25 cellular contexts compared by ENCODE assay signal in genomic region chr5:179798144-179798770, GRCh38. TPM values are rescaled to one million over a fixed set of nuclear protein-coding genes. Genes with fewer than 3 reads are reported as not detected.
DNase-seq lines count a peak whose midpoint lies in the region; ATAC-seq, FAIRE-seq and TF ChIP-seq lines count a peak whose summit lies in the region.
"Had no signal": no experiment of that assay in that cellular context is flagged by ENCODE, and none has a peak within 500 bp of the region (broad histone marks: within the 10 kb centered on the region; RNA-seq: fewer than 3 reads in every experiment).

No MANE protein-coding gene starts in this region.

- CTCF ChIA-PET in HEK293 (lab: Yijun Ruan, JAX) (interaction anchor here (0.6 to 1.0 kb wide), 3 partner anchors 11 to 70 kb away, joined by 3 to 4 read pairs (median 3); no protein-coding TSS in a partner anchor), K562 (lab: Yijun Ruan, JAX; ENCODE audit: low intra/inter-chr PET ratio) (no interaction called here), HepG2 (lab: Yijun Ruan, JAX; ENCODE audit: low intra/inter-chr PET ratio, low total read pairs) (no interaction called here)

- no peak for DNase-seq in K562 (ENCODE audit: extremely low read depth in 1 of 4, low spot score in 3 of 4)
- DNase-seq in HepG2 (ENCODE audit: low spot score): no peak
- no peak for DNase-seq in uterus
- DNase-seq in LoVo (ENCODE audit: low spot score): no peak
- DNase-seq: AML-193; CD4-positive, alpha-beta T cell; H9; Kasumi-1; MV-4-11; NCI-H1105; NCI-H1436 treated with DMSO at 0.1 percent for 48 hours; NCI-H187 treated with DMSO at 0.1 percent for 48 hours; NCI-H2107; NCI-H524 treated with DMSO at 0.1 percent for 48 hours; NCI-H774 had no signal

- H3K9me3 ChIP-seq in HEK293 (ENCODE audit: control insufficient read depth, insufficient read depth, low read depth, low read length) (no peaks in the 10 kb centered on the region), K562 (replicated peaks; ENCODE audit: control insufficient read depth, insufficient read depth, low read depth, low read length) (no peaks in the 10 kb centered on the region), HepG2 (ENCODE audit: low read length) (no peaks in the 10 kb centered on the region), uterus (no peaks in the 10 kb centered on the region)
- H3K9me3 ChIP-seq: A549; BLaER1 treated with 17β-estradiol and CSF1 and Interleukin-3, amounts not matched to agents 10 nM and 100 nM; SJSA1 had no signal

- H3K4me1 ChIP-seq in HEK293 (ENCODE audit: control insufficient read depth, insufficient read depth, low read length) (peaks cover 5% of the 10 kb centered on the region), K562 (replicated peaks in 1 of 2; ENCODE audit: control insufficient read depth in 2 of 2, insufficient read depth in 2 of 2, low read length in 2 of 2) (peaks cover 3 to 62% of the 10 kb centered on the region in 2 experiments; a peak in 3 of 5 replicates), HepG2 (ENCODE audit: insufficient read depth, low read length) (peaks cover 42% of the 10 kb centered on the region), uterus (peaks cover 0 to 9% of the 10 kb centered on the region in 2 donors)

- BruUV-seq in K562 (replicated peaks; lab: Mats Ljungman, UMichigan) (no TSS peak), HepG2 (replicated peaks; lab: Mats Ljungman, UMichigan) (no TSS peak)

- WGBS in K562 (ENCODE audit: insufficient coverage, low coverage, missing lambda C conversion rate): 97% methylated on average over 22 of the region's 23 CpGs
- WGBS in HepG2 (ENCODE audit: low lambda C conversion rate): 95% methylated on average over 12 of the region's 23 CpGs

- H3K27me3 ChIP-seq in K562 (ENCODE audit: control insufficient read depth in 2 of 2, insufficient read depth in 2 of 2, low read length in 2 of 2) (no peaks in the 10 kb centered on the region), HepG2 (ENCODE audit: control insufficient read depth in 1 of 2, insufficient read depth in 2 of 2, low read length in 2 of 2) (no peaks in the 10 kb centered on the region), uterus (no peaks in the 10 kb centered on the region)
- H3K27me3 ChIP-seq: BLaER1 treated with 17β-estradiol and CSF1 and Interleukin-3, amounts not matched to agents 10 nM and 100 nM; SJSA1 had no signal

- TF ChIP-seq EP300 in K562 (IDR thresholded peaks at IDR 0.05; ENCODE audit: low read length): no peak
- TF ChIP-seq EP300 in HepG2 (IDR thresholded peaks at IDR 0.05; ENCODE audit: low read depth in 2 of 2, low read length in 2 of 2): no peak
- no peak for TF ChIP-seq EP300 in HepG2 (CRISPR knock-in tag; IDR thresholded peaks at IDR 0.05; ENCODE audit: borderline replicate concordance)

- H3K36me3 ChIP-seq in HEK293 (ENCODE audit: control insufficient read depth in 2 of 2, insufficient read depth in 1 of 2, low read length in 2 of 2) (peaks cover 0 to 59% of the 10 kb centered on the region in 2 experiments; a peak in 1 of 3 replicates), K562 (ENCODE audit: control insufficient read depth, insufficient read depth, low read length) (peaks cover 62% of the 10 kb centered on the region; the same call in 2 of the 3 replicates), HepG2 (replicated peaks in 1 of 2; ENCODE audit: control insufficient read depth in 1 of 2, insufficient read depth in 2 of 2, low read length in 2 of 2) (peaks cover 25 to 43% of the 10 kb centered on the region in 2 experiments; a peak in 4 of 5 replicates), uterus (no peaks in the 10 kb centered on the region)

- FAIRE-seq in K562 (lab: Jason Lieb, UNC) (no peak), HepG2 (lab: Jason Lieb, UNC) (no peak)
- FAIRE-seq: A549, D721Med, RCC 7860 had no signal

- H4K20me1 ChIP-seq in K562 (replicated peaks; ENCODE audit: control insufficient read depth, insufficient read depth, low read length) (no peaks in the 10 kb centered on the region), HepG2 (ENCODE audit: insufficient read depth, low read length) (peaks cover 17% of the 10 kb centered on the region; the same call in 1 of the 2 replicates)

- in situ Hi-C loops in K562 (cut with MboI): no loop called here
- in situ Hi-C loops in HepG2 (cut with HindIII; ENCODE audit: extremely low pct_ligation_motif_present, low pct_unique_long_range_greater_than_20kb): no loop called here

- TF ChIP-seq CTCF in HEK293 (tag by site-specific recombination; IDR thresholded peaks at IDR 0.05) (no peak), K562 (IDR thresholded peaks at IDR 0.05 in 2 of 3, conservative IDR thresholded peaks at IDR 0.05 in 1 of 3; ENCODE audit: insufficient read depth in 2 of 3, low read depth in 1 of 3, low read length in 3 of 3) (no peak), HepG2 (CRISPR knock-in tag; IDR thresholded peaks at IDR 0.05) (no peak), uterus (IDR thresholded peaks at IDR 0.05) (no peak)

- intact Hi-C loops in K562 (cut with micrococcal nuclease): no loop called here
- intact Hi-C loops in HepG2 (cut with micrococcal nuclease; ENCODE audit: unreplicated experiment): no loop called here
- intact Hi-C loops in uterus (cut with DNase I; ENCODE audit: low total_unique reads): no loop called here

- H3K9ac ChIP-seq in K562 (ENCODE audit: insufficient read depth in 1 of 2, low read depth in 2 of 2, low read length in 2 of 2): no peak overlapping the region; a peak in 1 of 4 replicates
- no peak overlapping the region for H3K9ac ChIP-seq in HepG2 (ENCODE audit: insufficient read depth, low read depth, low read length)
- H3K9ac ChIP-seq: BLaER1 treated with 17β-estradiol and CSF1 and Interleukin-3, amounts not matched to agents 10 nM and 100 nM had no signal

- POLR2A ChIA-PET in HEK293 (lab: Yijun Ruan, JAX) (interaction anchor here (1.6 to 2.3 kb wide), 2 partner anchors 22 to 35 kb away, joined by 6 to 11 read pairs; partner anchors contain the start of gene SQSTM1), K562 (lab: Yijun Ruan, JAX) (interaction anchor here (0.5 to 1.8 kb wide), 3 partner anchors 9 to 29 kb away, joined by 3 to 9 read pairs (median 5); no protein-coding TSS in a partner anchor), HepG2 (lab: Yijun Ruan, JAX) (interaction anchor here (1.0 to 1.5 kb wide), 2 partner anchors 10 to 22 kb away, joined by 4 to 5 read pairs; partner anchors contain the start of gene SQSTM1)

- H3K79me2 ChIP-seq in K562 (ENCODE audit: control insufficient read depth, insufficient read depth, low read length) (peaks cover 7% of the 10 kb centered on the region; the same call in 2 of the 3 replicates), HepG2 (ENCODE audit: insufficient read depth, low read length) (peaks cover 3% of the 10 kb centered on the region)

- H3K9me1 ChIP-seq in K562 (ENCODE audit: control insufficient read depth, insufficient read depth, low read length): no peaks in the 10 kb centered on the region

- H3K27ac ChIP-seq in HEK293 (ENCODE audit: extremely low read depth, low read depth, low read length) (no peak overlapping the region), K562 (ENCODE audit: extremely low read depth, low read depth, low read length) (no peak overlapping the region), HepG2 (ENCODE audit: extremely low read length, insufficient read depth, low read length) (no peak overlapping the region), uterus (no peak overlapping the region)
- H3K27ac ChIP-seq: A549; BLaER1 treated with 17β-estradiol and CSF1 and Interleukin-3, amounts not matched to agents 10 nM and 100 nM; HL-60; SJSA1 had no signal

- H2AFZ ChIP-seq in K562 (ENCODE audit: low read depth, low read length): no peak overlapping the region
- H2AFZ ChIP-seq in HepG2 (ENCODE audit: low read length): no peak overlapping the region

- no peak overlapping the region for H3K4me3 ChIP-seq in HEK293 (ENCODE audit: low read depth, low read length)
- no peak overlapping the region for H3K4me3 ChIP-seq in K562
- H3K4me3 ChIP-seq in HepG2 (replicated peaks in 1 of 3; ENCODE audit: insufficient read depth in 1 of 3, low read depth in 2 of 3, low read length in 3 of 3): no peak overlapping the region
- no peak overlapping the region for H3K4me3 ChIP-seq in uterus
- H3K4me3 ChIP-seq: A549; BLaER1 treated with 17β-estradiol and CSF1 and Interleukin-3, amounts not matched to agents 10 nM and 100 nM; SJSA1 had no signal

- H3K4me2 ChIP-seq in K562 (ENCODE audit: insufficient read depth, low read length) (no peak overlapping the region), HepG2 (ENCODE audit: low read depth, low read length) (no peak overlapping the region)
- H3K4me2 ChIP-seq: A549 had no signal

- TF ChIP-seq RAD21 in K562 (CRISPR knock-in tag; conservative IDR thresholded peaks at IDR 0.05 in 1 of 2, IDR thresholded peaks at IDR 0.05 in 1 of 2) (no peak), HepG2 (CRISPR knock-in tag; IDR thresholded peaks at IDR 0.05) (no peak)

- TF ChIP-seq POLR2A in K562 (conservative IDR thresholded peaks at IDR 0.05) (no peak), HepG2 (IDR thresholded peaks at IDR 0.05; ENCODE audit: insufficient read depth in 1 of 2, low read depth in 2 of 2, low read length in 2 of 2) (no peak), uterus (IDR thresholded peaks at IDR 0.05) (no peak)

- ATAC-seq in K562 (no peak), HepG2 (no peak), HG02642 (IDR thresholded peaks at IDR 0.05; ENCODE audit: poor library complexity, unreplicated experiment) (no peak), GM19463 (IDR thresholded peaks at IDR 0.05; ENCODE audit: unreplicated experiment) (no peak)
- ATAC-seq: A549, Right ventricle myocardium inferior had no signal

RNA-seq across cellular contexts. Expression of gene LTC4S, which starts 4.5 kb away (rescaled TPM):
- total RNA-seq in K562 (2011; cell fraction: chromatin; rRNA removed; ENCODE audit: low replicate concordance): 0.90 TPM in 1 of 2 replicates, not detected in the other
- total RNA-seq in K562 (2011; cell fraction: nucleolus; rRNA removed): 0.83 and 1.1 TPM in 2 replicates
- not detected in 2 replicates for total RNA-seq in K562 (2011; cell fraction: nucleoplasm; rRNA removed)
- total RNA-seq in K562 (2014; rRNA removed) (0.77 TPM in 1 of 2 replicates, not detected in the other), K562 (2014; rRNA removed; fragmentation: Illumina TruSeq; extraction: Trizol) (not detected in 2 replicates), K562 (2015; rRNA removed; fragmentation: Illumina TruSeq; extraction: Trizol) (not detected in 2 replicates), K562 (2021) (0.51 and 0.75 TPM in 2 replicates), HepG2 (2016; rRNA removed; fragmentation: Illumina TruSeq; extraction: Trizol) (0.35 TPM in 1 of 2 replicates, not detected in the other), uterus (10 to 100 TPM in 2 of 4 donors, 1 to 10 TPM in 1, not detected in 1; 4.1 to 22.9 (median 13.6) TPM)
- polyA plus RNA-seq in K562 (2011; rRNA removed) (not detected in 2 replicates), K562 (2014; fragmentation: Illumina TruSeq; extraction: Trizol) (not detected in 2 replicates), K562 (2014; fragmentation: Nextera tagmentation; extraction: Ambion mirVana) (not detected), K562 (2014; rRNA removed) (0.17 TPM in 1 of 2 replicates, not detected in the other), HepG2 (2011; rRNA removed) (not detected in 2 replicates)
- not detected in 2 replicates for polyA plus RNA-seq in K562 (2011; cell fraction: cytosol; rRNA removed)
- polyA plus RNA-seq in K562 (2011; cell fraction: nucleus; rRNA removed): 0.65 and 0.75 TPM in 2 replicates
- 0.47 TPM in 1 of 2 replicates, not detected in the other for polyA plus RNA-seq in K562 (2012)
- polyA minus RNA-seq in K562 (2011; rRNA and poly(A)+ RNA removed): not detected in 2 replicates
- polyA minus RNA-seq in K562 (2011; cell fraction: cytosol; rRNA and poly(A)+ RNA removed): not detected in 2 replicates
- not detected in 2 replicates for polyA minus RNA-seq in K562 (2011; cell fraction: nucleus; rRNA and poly(A)+ RNA removed)
- total RNA-seq in HepG2 (2016; cell fraction: cytosol; rRNA removed; fragmentation: Illumina TruSeq; extraction: Trizol; ENCODE audit: low read depth): not detected in 2 replicates
- total RNA-seq in HepG2 (2016; cell fraction: insoluble cytoplasmic fraction; rRNA removed; fragmentation: Illumina TruSeq; extraction: Trizol): 0.30 TPM in 1 of 2 replicates, not detected in the other
- total RNA-seq in HepG2 (2016; cell fraction: membrane; rRNA removed; fragmentation: Illumina TruSeq; extraction: Trizol): not detected in 2 replicates
- total RNA-seq in HepG2 (2016; cell fraction: nucleus; rRNA removed; fragmentation: Illumina TruSeq; extraction: Trizol): 0.56 TPM in 1 of 2 replicates, not detected in the other
- not detected in 2 replicates for polyA plus RNA-seq in HepG2 (2011; cell fraction: cytosol; rRNA removed)
- polyA plus RNA-seq in HepG2 (2011; cell fraction: nucleus; rRNA removed): 0.78 and 0.82 TPM in 2 replicates
- not detected in 2 replicates for polyA plus RNA-seq in HepG2 (2012)
- not detected in 2 replicates for polyA plus RNA-seq in HepG2 (2016; cell fraction: cytosol; fragmentation: Illumina TruSeq; extraction: Trizol; ENCODE audit: low read depth)
- polyA plus RNA-seq in HepG2 (2016; cell fraction: insoluble cytoplasmic fraction; fragmentation: Illumina TruSeq; extraction: Trizol; ENCODE audit: low read depth): not detected in 2 replicates
- polyA plus RNA-seq in HepG2 (2016; cell fraction: membrane; fragmentation: Illumina TruSeq; extraction: Trizol; ENCODE audit: low read depth): not detected in 2 replicates
- polyA plus RNA-seq in HepG2 (2016; cell fraction: nucleus; fragmentation: Illumina TruSeq; extraction: Trizol; ENCODE audit: insufficient read depth, low read depth): 0.91 and 1.1 TPM in 2 replicates
- polyA minus RNA-seq in HepG2 (2011; rRNA and poly(A)+ RNA removed; ENCODE audit: low replicate concordance): 0.44 and 0.47 TPM in 2 replicates
- not detected in 2 replicates for polyA minus RNA-seq in HepG2 (2011; cell fraction: cytosol; rRNA and poly(A)+ RNA removed)
- polyA minus RNA-seq in HepG2 (2011; cell fraction: nucleus; rRNA and poly(A)+ RNA removed): not detected in 2 replicates
- polyA plus RNA-seq: A549 had no signal

RNA-seq across cellular contexts. Expression of gene MGAT4B, which starts 8.4 kb away (rescaled TPM):
- total RNA-seq in K562 (2011; cell fraction: chromatin; rRNA removed; ENCODE audit: low replicate concordance): 133 and 442 TPM in 2 replicates
- 330 and 396 TPM in 2 replicates for total RNA-seq in K562 (2011; cell fraction: nucleolus; rRNA removed)
- 200 and 206 TPM in 2 replicates for total RNA-seq in K562 (2011; cell fraction: nucleoplasm; rRNA removed)
- 75.4 and 97.9 TPM in 2 replicates for total RNA-seq in K562 (2014; rRNA removed)
- total RNA-seq in K562 (2014; rRNA removed; fragmentation: Illumina TruSeq; extraction: Trizol): 53.9 and 64.8 TPM in 2 replicates
- total RNA-seq in K562 (2015; rRNA removed; fragmentation: Illumina TruSeq; extraction: Trizol): 62.2 and 64.4 TPM in 2 replicates
- 120 and 133 TPM in 2 replicates for total RNA-seq in K562 (2021)
- 77.2 and 79.8 TPM in 2 replicates for polyA plus RNA-seq in K562 (2011; rRNA removed)
- polyA plus RNA-seq in K562 (2011; cell fraction: cytosol; rRNA removed): 88.2 and 150 TPM in 2 replicates
- polyA plus RNA-seq in K562 (2011; cell fraction: nucleus; rRNA removed): 249 and 384 TPM in 2 replicates
- polyA plus RNA-seq in K562 (2012): 107 and 152 TPM in 2 replicates
- polyA plus RNA-seq in K562 (2014; fragmentation: Illumina TruSeq; extraction: Trizol): 80.2 and 90.3 TPM in 2 replicates
- under 1 TPM; 0.34 to 0.37 TPM for polyA plus RNA-seq in K562 (2014; fragmentation: Nextera tagmentation; extraction: Ambion mirVana)
- polyA plus RNA-seq in K562 (2014; rRNA removed): 75.9 and 88.5 TPM in 2 replicates
- polyA minus RNA-seq in K562 (2011; rRNA and poly(A)+ RNA removed): 44.9 and 70.3 TPM in 2 replicates
- polyA minus RNA-seq in K562 (2011; cell fraction: cytosol; rRNA and poly(A)+ RNA removed): 77.2 and 90.7 TPM in 2 replicates
- polyA minus RNA-seq in K562 (2011; cell fraction: nucleus; rRNA and poly(A)+ RNA removed): 113 and 122 TPM in 2 replicates
- total RNA-seq in HepG2 (2016; rRNA removed; fragmentation: Illumina TruSeq; extraction: Trizol): 69.2 and 93.5 TPM in 2 replicates
- 62.1 and 64.9 TPM in 2 replicates for total RNA-seq in HepG2 (2016; cell fraction: cytosol; rRNA removed; fragmentation: Illumina TruSeq; extraction: Trizol; ENCODE audit: low read depth)
- total RNA-seq in HepG2 (2016; cell fraction: insoluble cytoplasmic fraction; rRNA removed; fragmentation: Illumina TruSeq; extraction: Trizol): 62.4 and 88.8 TPM in 2 replicates
- 158 and 164 TPM in 2 replicates for total RNA-seq in HepG2 (2016; cell fraction: membrane; rRNA removed; fragmentation: Illumina TruSeq; extraction: Trizol)
- 79.6 and 99.8 TPM in 2 replicates for total RNA-seq in HepG2 (2016; cell fraction: nucleus; rRNA removed; fragmentation: Illumina TruSeq; extraction: Trizol)
- 130 and 170 TPM in 2 replicates for polyA plus RNA-seq in HepG2 (2011; rRNA removed)
- 134 and 140 TPM in 2 replicates for polyA plus RNA-seq in HepG2 (2011; cell fraction: cytosol; rRNA removed)
- 514 and 596 TPM in 2 replicates for polyA plus RNA-seq in HepG2 (2011; cell fraction: nucleus; rRNA removed)
- 117 and 181 TPM in 2 replicates for polyA plus RNA-seq in HepG2 (2012)
- polyA plus RNA-seq in HepG2 (2016; cell fraction: cytosol; fragmentation: Illumina TruSeq; extraction: Trizol; ENCODE audit: low read depth): 82.9 and 88.8 TPM in 2 replicates
- 78.6 and 97.2 TPM in 2 replicates for polyA plus RNA-seq in HepG2 (2016; cell fraction: insoluble cytoplasmic fraction; fragmentation: Illumina TruSeq; extraction: Trizol; ENCODE audit: low read depth)
- 156 and 172 TPM in 2 replicates for polyA plus RNA-seq in HepG2 (2016; cell fraction: membrane; fragmentation: Illumina TruSeq; extraction: Trizol; ENCODE audit: low read depth)
- 171 and 174 TPM in 2 replicates for polyA plus RNA-seq in HepG2 (2016; cell fraction: nucleus; fragmentation: Illumina TruSeq; extraction: Trizol; ENCODE audit: insufficient read depth, low read depth)
- polyA minus RNA-seq in HepG2 (2011; rRNA and poly(A)+ RNA removed; ENCODE audit: low replicate concordance): 166 and 188 TPM in 2 replicates
- 100 and 102 TPM in 2 replicates for polyA minus RNA-seq in HepG2 (2011; cell fraction: cytosol; rRNA and poly(A)+ RNA removed)
- polyA minus RNA-seq in HepG2 (2011; cell fraction: nucleus; rRNA and poly(A)+ RNA removed): 118 and 140 TPM in 2 replicates
- 10 to 100 TPM; 31.8 to 87.4 (median 66.4) TPM for total RNA-seq in uterus

RNA-seq across cellular contexts. Expression of gene SQSTM1, which starts 22.4 kb away (rescaled TPM):
- 89.8 and 300 TPM in 2 replicates for total RNA-seq in K562 (2011; cell fraction: chromatin; rRNA removed; ENCODE audit: low replicate concordance)
- 389 and 414 TPM in 2 replicates for total RNA-seq in K562 (2011; cell fraction: nucleolus; rRNA removed)
- total RNA-seq in K562 (2011; cell fraction: nucleoplasm; rRNA removed): 172 and 183 TPM in 2 replicates
- total RNA-seq in K562 (2014; rRNA removed) (148 and 236 TPM in 2 replicates), K562 (2014; rRNA removed; fragmentation: Illumina TruSeq; extraction: Trizol) (32.0 and 37.6 TPM in 2 replicates), K562 (2015; rRNA removed; fragmentation: Illumina TruSeq; extraction: Trizol) (107 and 109 TPM in 2 replicates), K562 (2021) (148 and 151 TPM in 2 replicates), HepG2 (2016; rRNA removed; fragmentation: Illumina TruSeq; extraction: Trizol) (160 and 161 TPM in 2 replicates), uterus (100 to 1,000 TPM in 3 of 4 donors, 10 to 100 TPM in 1; 94.7 to 874 (median 439) TPM)
- polyA plus RNA-seq in K562 (2011; rRNA removed) (44.8 and 45.2 TPM in 2 replicates), K562 (2014; fragmentation: Illumina TruSeq; extraction: Trizol) (75.0 and 79.8 TPM in 2 replicates), K562 (2014; fragmentation: Nextera tagmentation; extraction: Ambion mirVana) (1 to 10 TPM; 5.6 to 8.2 TPM), K562 (2014; rRNA removed) (64.0 and 70.7 TPM in 2 replicates), HepG2 (2011; rRNA removed) (90.9 and 126 TPM in 2 replicates)
- polyA plus RNA-seq in K562 (2011; cell fraction: cytosol; rRNA removed): 47.2 and 77.9 TPM in 2 replicates
- polyA plus RNA-seq in K562 (2011; cell fraction: nucleus; rRNA removed): 132 and 257 TPM in 2 replicates
- 159 and 567 TPM in 2 replicates for polyA plus RNA-seq in K562 (2012)
- 25.0 and 34.0 TPM in 2 replicates for polyA minus RNA-seq in K562 (2011; rRNA and poly(A)+ RNA removed)
- 82.1 and 107 TPM in 2 replicates for polyA minus RNA-seq in K562 (2011; cell fraction: cytosol; rRNA and poly(A)+ RNA removed)
- polyA minus RNA-seq in K562 (2011; cell fraction: nucleus; rRNA and poly(A)+ RNA removed): 184 and 191 TPM in 2 replicates
- total RNA-seq in HepG2 (2016; cell fraction: cytosol; rRNA removed; fragmentation: Illumina TruSeq; extraction: Trizol; ENCODE audit: low read depth): 45.2 and 49.8 TPM in 2 replicates
- 158 and 162 TPM in 2 replicates for total RNA-seq in HepG2 (2016; cell fraction: insoluble cytoplasmic fraction; rRNA removed; fragmentation: Illumina TruSeq; extraction: Trizol)
- 63.1 and 66.1 TPM in 2 replicates for total RNA-seq in HepG2 (2016; cell fraction: membrane; rRNA removed; fragmentation: Illumina TruSeq; extraction: Trizol)
- total RNA-seq in HepG2 (2016; cell fraction: nucleus; rRNA removed; fragmentation: Illumina TruSeq; extraction: Trizol): 98.3 and 116 TPM in 2 replicates
- 81.2 and 85.2 TPM in 2 replicates for polyA plus RNA-seq in HepG2 (2011; cell fraction: cytosol; rRNA removed)
- polyA plus RNA-seq in HepG2 (2011; cell fraction: nucleus; rRNA removed): 240 and 268 TPM in 2 replicates
- polyA plus RNA-seq in HepG2 (2012): 80.8 and 157 TPM in 2 replicates
- polyA plus RNA-seq in HepG2 (2016; cell fraction: cytosol; fragmentation: Illumina TruSeq; extraction: Trizol; ENCODE audit: low read depth): 43.0 and 45.0 TPM in 2 replicates
- 179 and 191 TPM in 2 replicates for polyA plus RNA-seq in HepG2 (2016; cell fraction: insoluble cytoplasmic fraction; fragmentation: Illumina TruSeq; extraction: Trizol; ENCODE audit: low read depth)
- 48.5 and 49.4 TPM in 2 replicates for polyA plus RNA-seq in HepG2 (2016; cell fraction: membrane; fragmentation: Illumina TruSeq; extraction: Trizol; ENCODE audit: low read depth)
- 190 and 194 TPM in 2 replicates for polyA plus RNA-seq in HepG2 (2016; cell fraction: nucleus; fragmentation: Illumina TruSeq; extraction: Trizol; ENCODE audit: insufficient read depth, low read depth)
- polyA minus RNA-seq in HepG2 (2011; rRNA and poly(A)+ RNA removed; ENCODE audit: low replicate concordance): 245 and 268 TPM in 2 replicates
- 106 and 114 TPM in 2 replicates for polyA minus RNA-seq in HepG2 (2011; cell fraction: cytosol; rRNA and poly(A)+ RNA removed)
- polyA minus RNA-seq in HepG2 (2011; cell fraction: nucleus; rRNA and poly(A)+ RNA removed): 238 and 284 TPM in 2 replicates
